In the genomic region with DNA sequence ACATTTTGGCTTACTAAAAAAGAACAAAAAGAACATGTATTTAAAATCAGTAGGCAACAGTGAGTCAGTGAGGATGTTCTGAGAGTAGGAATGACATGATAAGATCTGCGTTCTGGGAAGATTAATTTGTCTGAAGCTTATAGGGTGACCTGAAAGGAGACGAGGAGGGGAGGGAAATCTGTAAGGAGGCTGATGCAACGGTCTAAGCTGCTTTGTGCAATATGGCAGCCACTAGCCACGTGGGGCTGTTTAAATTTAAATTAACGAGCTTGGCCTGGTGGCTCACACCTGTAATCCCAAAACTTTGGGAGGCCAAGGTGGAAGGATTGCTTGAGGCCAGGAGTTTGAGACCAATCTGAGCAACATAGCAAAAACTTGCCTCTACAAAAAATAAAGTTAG, we compare ENCODE assay signal across 1 cellular context.
TF ChIP-seq lines count a peak whose summit lies in the region.

No MANE protein-coding gene starts in this region.

TF ChIP-seq in H1, 55 proteins besides CTCF, POLR2A, EP300 and RAD21:
- no peak for TF ChIP-seq SIX5 (IDR thresholded peaks at IDR 0.05; ENCODE audit: low read depth, low read length)
- TF ChIP-seq RBBP5 (IDR thresholded peaks at IDR 0.05; ENCODE audit: borderline replicate concordance, low read depth, low read length) = no peak
- TF ChIP-seq GABPA (IDR thresholded peaks at IDR 0.05; ENCODE audit: borderline replicate concordance, insufficient read depth, low read length) = no peak
- no peak for TF ChIP-seq CHD1 (IDR thresholded peaks at IDR 0.05; ENCODE audit: low read depth, low read length)
- TF ChIP-seq HDAC6 (IDR thresholded peaks at IDR 0.05; ENCODE audit: low read depth, low read length) = no peak
- TF ChIP-seq CHD7 (IDR thresholded peaks at IDR 0.05; ENCODE audit: insufficient replicate concordance, low read length) = no peak
- TF ChIP-seq GTF2F1 (IDR thresholded peaks at IDR 0.05; ENCODE audit: borderline replicate concordance, low read depth, low read length) = no peak
- TF ChIP-seq HDAC2 (IDR thresholded peaks at IDR 0.05; ENCODE audit: borderline replicate concordance in 1 of 2, low read depth in 2 of 2, low read length in 2 of 2) = no peak
